ENCODE assay signal across 8 cellular contexts in genomic region chr1:201481004-201481380, GRCh38. TPM values are rescaled to one million over a fixed set of nuclear protein-coding genes. Genes with fewer than 3 reads are reported as not detected.
DNase-seq lines count a peak whose midpoint lies in the region; ATAC-seq lines count a peak whose summit lies in the region.

No MANE protein-coding gene starts in this region.

- POLR2A ChIA-PET in activated CD8-positive, alpha-beta T cell treated with anti-CD3 and anti-CD28 coated beads, Interleukin-2, amount 10 ng/mL, durations not matched to agents 7 days and 5 days (lab: Charles Lee): interaction anchor here (0.8 to 3.3 kb wide), 7 partner anchors 12 to 33 kb away, joined by 3 to 17 read pairs (median 8); partner anchors contain the start of genes CSRP1 and PHLDA3

- peak overlapping the region; percentile 74 for H3K4me3 Mint-ChIP-seq in activated CD8-positive, alpha-beta T cell treated with anti-CD3 and anti-CD28 coated beads, Interleukin-2, amount 10 ng/mL, durations not matched to agents 7 days and 5 days

- intact Hi-C loops in right cardiac atrium (cut with DNase I): loop anchor here (5.0 kb wide), 3 partner anchors 34 to 39 kb away; no protein-coding TSS in a partner anchor

- H3K36me3 Mint-ChIP-seq in activated CD8-positive, alpha-beta T cell treated with anti-CD3 and anti-CD28 coated beads, Interleukin-2, amount 10 ng/mL, durations not matched to agents 7 days and 5 days (ENCODE audit: low read depth): peaks cover 14% of the 10 kb centered on the region

- CTCF ChIA-PET in activated CD8-positive, alpha-beta T cell treated with anti-CD3 and anti-CD28 coated beads, Interleukin-2, amount 10 ng/mL, durations not matched to agents 7 days and 5 days (lab: Charles Lee): interaction anchor here (0.7 to 7.7 kb wide), 25 partner anchors 8 to 228 kb away, joined by 3 to 373 read pairs (median 8); partner anchors contain the start of genes CSRP1 and PHLDA3

- peak overlapping the region; percentile 85 for H3K4me2 ChIP-seq in skeletal muscle satellite cell (ENCODE audit: low read length)

- H3K36me3 ChIP-seq in HAP-1 (replicated peaks) (no peaks in the 10 kb centered on the region), skeletal muscle satellite cell (ENCODE audit: insufficient read depth, low read length) (peaks cover 35% of the 10 kb centered on the region)

- H3K4me1 Mint-ChIP-seq in activated CD8-positive, alpha-beta T cell treated with anti-CD3 and anti-CD28 coated beads, Interleukin-2, amount 10 ng/mL, durations not matched to agents 7 days and 5 days (ENCODE audit: low read depth): peaks cover 41% of the 10 kb centered on the region

- peaks cover 15% of the 10 kb centered on the region for H3K4me1 ChIP-seq in HAP-1
- peaks cover 2% of the 10 kb centered on the region for H3K4me1 ChIP-seq in right cardiac atrium (ENCODE audit: control insufficient read depth, insufficient read depth, low read length)
- peaks cover 24% of the 10 kb centered on the region for H3K4me1 ChIP-seq in skeletal muscle satellite cell (ENCODE audit: control insufficient read depth, insufficient read depth, low read length)

- H3K27me3 ChIP-seq in HAP-1 (ENCODE audit: low read depth) (no peaks in the 10 kb centered on the region), right cardiac atrium (ENCODE audit: control insufficient read depth, insufficient read depth) (no peaks in the 10 kb centered on the region), skeletal muscle satellite cell (ENCODE audit: control insufficient read depth, insufficient read depth, low read length) (no peaks in the 10 kb centered on the region)

- no peaks in the 10 kb centered on the region for H3K9me3 ChIP-seq in HAP-1
- no peaks in the 10 kb centered on the region for H3K9me3 ChIP-seq in right cardiac atrium (ENCODE audit: control insufficient read depth, low read length)
- no peaks in the 10 kb centered on the region for H3K9me3 ChIP-seq in skeletal muscle satellite cell (replicated peaks; ENCODE audit: low read length)

- H3K27ac ChIP-seq in right cardiac atrium (ENCODE audit: low read length): no peak overlapping the region

- 9% methylated on average over 17 of the region's 17 CpGs for WGBS in right cardiac atrium

- no peak for ATAC-seq in activated CD8-positive, alpha-beta T cell treated with anti-CD3 and anti-CD28 coated beads, Interleukin-2, amount 10 ng/mL, durations not matched to agents 7 days and 5 days
- ATAC-seq in right cardiac atrium (peak; percentile 7 to 24), GM19324 (IDR thresholded peaks at IDR 0.05; ENCODE audit: low FRiP score, unreplicated experiment) (no peak), HG03565 (IDR thresholded peaks at IDR 0.05; ENCODE audit: unreplicated experiment) (no peak)

- H3K4me3 ChIP-seq in HAP-1 (peak overlapping the region; percentile 25), right cardiac atrium (ENCODE audit: low read length) (peak overlapping the region; percentile 38), skeletal muscle satellite cell (ENCODE audit: low read length) (peak overlapping the region; percentile 67)

- peaks cover 22% of the 10 kb centered on the region for H3K27me3 Mint-ChIP-seq in activated CD8-positive, alpha-beta T cell treated with anti-CD3 and anti-CD28 coated beads, Interleukin-2, amount 10 ng/mL, durations not matched to agents 7 days and 5 days (ENCODE audit: low read depth)

- DNase-seq in HAP-1 (ENCODE audit: low spot score in 2 of 2): no peak
- no peak for DNase-seq in activated CD8-positive, alpha-beta T cell treated with anti-CD3 and anti-CD28 coated beads, Interleukin-2, amount 10 ng/mL, durations not matched to agents 7 days and 5 days
- DNase-seq in right cardiac atrium: peak in 2 of 3 donors; percentile 51 to 54
- DNase-seq in NCI-H2171 (lab: John Stamatoyannopoulos, UW): no peak
- no peak for DNase-seq in activated naive CD4-positive, alpha-beta T cell treated with Interleukin-2 at 50 U/mL for 16 hours

- H3K9ac ChIP-seq in skeletal muscle satellite cell (ENCODE audit: low read depth, low read length): peak overlapping the region; percentile 76

- H3K27ac Mint-ChIP-seq in activated CD8-positive, alpha-beta T cell treated with anti-CD3 and anti-CD28 coated beads, Interleukin-2, amount 10 ng/mL, durations not matched to agents 7 days and 5 days: no peak overlapping the region

- H3K9me3 Mint-ChIP-seq in activated CD8-positive, alpha-beta T cell treated with anti-CD3 and anti-CD28 coated beads, Interleukin-2, amount 10 ng/mL, durations not matched to agents 7 days and 5 days (ENCODE audit: insufficient read depth): no peaks in the 10 kb centered on the region

- in situ Hi-C loops in HAP-1 (cut with MboI; ENCODE audit: low sequenced_read_pairs): no loop called here

RNA-seq across cellular contexts. Expression of gene PHLDA3, which starts 12.0 kb away (rescaled TPM):
- total RNA-seq in activated CD8-positive, alpha-beta T cell treated with anti-CD3 and anti-CD28 coated beads, Interleukin-2, amount 10 ng/mL, durations not matched to agents 7 days and 5 days: 10 to 100 TPM; 17.3 to 18.7 TPM
- total RNA-seq in right cardiac atrium: 10 to 100 TPM; 21.8 to 47.4 (median 29.9) TPM
- 18.1 TPM for polyA plus RNA-seq in right cardiac atrium
- 43.2 and 47.4 TPM in 2 replicates for total RNA-seq in skeletal muscle satellite cell (2012; rRNA removed)

RNA-seq across cellular contexts. Expression of gene CSRP1, which starts 25.9 kb away (rescaled TPM):
- total RNA-seq in activated CD8-positive, alpha-beta T cell treated with anti-CD3 and anti-CD28 coated beads, Interleukin-2, amount 10 ng/mL, durations not matched to agents 7 days and 5 days: 10 to 100 TPM; 78.7 to 80.9 TPM
- total RNA-seq in right cardiac atrium: 100 to 1,000 TPM in 3 of 4 donors, 10 to 100 TPM in 1; 97.2 to 343 (median 132) TPM
- 121 TPM for polyA plus RNA-seq in right cardiac atrium
- 169 and 175 TPM in 2 replicates for total RNA-seq in skeletal muscle satellite cell (2012; rRNA removed)

RNA-seq across cellular contexts. Expression of gene NAV1, which starts 57.9 kb away (rescaled TPM):
- 1 to 10 TPM; 1.1 to 1.9 TPM for total RNA-seq in activated CD8-positive, alpha-beta T cell treated with anti-CD3 and anti-CD28 coated beads, Interleukin-2, amount 10 ng/mL, durations not matched to agents 7 days and 5 days
- total RNA-seq in right cardiac atrium: 10 to 100 TPM; 13.3 to 29.1 (median 20.6) TPM
- polyA plus RNA-seq in right cardiac atrium: 8.0 TPM
- 43.9 and 60.7 TPM in 2 replicates for total RNA-seq in skeletal muscle satellite cell (2012; rRNA removed)

RNA-seq across cellular contexts. Expression of gene TNNI1, which starts 59.5 kb away (rescaled TPM):
- not detected for total RNA-seq in activated CD8-positive, alpha-beta T cell treated with anti-CD3 and anti-CD28 coated beads, Interleukin-2, amount 10 ng/mL, durations not matched to agents 7 days and 5 days
- 100 to 1,000 TPM in 2 of 4 donors, 10 to 100 TPM in 2; 77.9 to 215 (median 100) TPM for total RNA-seq in right cardiac atrium
- polyA plus RNA-seq in right cardiac atrium: 81.3 TPM
- total RNA-seq in skeletal muscle satellite cell (2012; rRNA removed): 1.3 and 175 TPM in 2 replicates

Comparison
In these comparisons a context has a peak if more than half of its experiments do, and no peak if none do; other contexts are left out.
1. DNase-seq: peak in right cardiac atrium (2 of 3); none in HAP-1 (0 of 2), activated CD8-positive, alpha-beta T cell treated with anti-CD3 and anti-CD28 coated beads, Interleukin-2, amount 10 ng/mL, durations not matched to agents 7 days and 5 days (single experiment), NCI-H2171 (single experiment) and activated naive CD4-positive, alpha-beta T cell treated with Interleukin-2 at 50 U/mL for 16 hours (single experiment).
2. ATAC-seq: peak in right cardiac atrium (2 of 2); none in activated CD8-positive, alpha-beta T cell treated with anti-CD3 and anti-CD28 coated beads, Interleukin-2, amount 10 ng/mL, durations not matched to agents 7 days and 5 days (single experiment), GM19324 (single experiment) and HG03565 (single experiment).
3. RNA of gene NAV1, which starts 57.9 kb away (total RNA-seq): 13.3 to 29.1 TPM in right cardiac atrium; 1.1 to 1.9 TPM in activated CD8-positive, alpha-beta T cell treated with anti-CD3 and anti-CD28 coated beads, Interleukin-2, amount 10 ng/mL, durations not matched to agents 7 days and 5 days; every median in the first group is over 4 times any median in the second.
4. Peak in every context shown above with its lines, with median percentiles within 50 percentile points of each other: H3K4me3 ChIP-seq.